ENCODE assay signal across 23 cellular contexts in the genomic region with DNA sequence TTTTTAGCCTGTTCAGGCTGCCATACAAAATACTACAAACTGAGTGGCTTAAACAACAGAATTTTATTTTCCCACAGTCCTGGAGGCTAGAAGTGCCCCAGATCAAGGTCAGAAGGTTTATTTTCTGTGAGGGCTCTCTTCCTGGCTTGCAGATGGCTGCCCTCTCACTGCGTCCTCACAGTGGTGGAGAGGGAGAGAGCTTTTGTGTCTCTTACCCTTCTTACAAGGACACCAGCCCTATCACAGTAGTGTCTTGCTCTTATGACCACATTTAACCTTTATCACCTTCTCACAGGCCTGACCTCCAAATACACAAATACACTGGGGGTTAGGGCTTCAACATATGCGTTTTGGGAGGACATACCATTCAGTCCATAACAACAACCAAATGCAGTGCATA. TPM values are rescaled to one million over a fixed set of nuclear protein-coding genes. Genes with fewer than 3 reads are reported as not detected.
A peak's percentile ranks its signal among the peaks of the same experiment; 100 is the strongest.
DNase-seq lines count a peak whose midpoint lies in the region; ATAC-seq and TF ChIP-seq lines count a peak whose summit lies in the region.
"Had no signal": no experiment of that assay in that cellular context is flagged by ENCODE, and none has a peak within 500 bp of the region (broad histone marks: within the 10 kb centered on the region; RNA-seq: fewer than 3 reads in every experiment).

No MANE protein-coding gene starts in this region.

- H3K27me3 ChIP-seq in colonic mucosa = no peaks in the 10 kb centered on the region

- ATAC-seq in mucosa of descending colon (peak; percentile 32), HG02973 (IDR thresholded peaks at IDR 0.05; ENCODE audit: unreplicated experiment) (no peak)

- no peak overlapping the region for H3K4me3 Mint-ChIP-seq in activated naive CD4-positive, alpha-beta T cell treated with anti-CD3 and anti-CD28 coated beads for 36 hours
- H3K4me3 Mint-ChIP-seq: CD8-positive, alpha-beta memory T cell; HFFc6 had no signal

- H3K4me1 Mint-ChIP-seq in activated naive CD4-positive, alpha-beta T cell treated with anti-CD3 and anti-CD28 coated beads for 36 hours (ENCODE audit: low read depth) = peaks cover 37% of the 10 kb centered on the region

- CTCF ChIA-PET in activated naive CD4-positive, alpha-beta T cell treated with anti-CD3 and anti-CD28 coated beads for 36 hours (lab: Charles Lee) = no interaction called here

- intact Hi-C loops in colonic mucosa (cut with DNase I) = no loop called here
- intact Hi-C loops in mucosa of descending colon (cut with DNase I, micrococcal nuclease) = no loop called here
- intact Hi-C loops in activated naive CD4-positive, alpha-beta T cell treated with anti-CD3 and anti-CD28 coated beads for 36 hours (cut with micrococcal nuclease) = no loop called here

- H3K27me3 Mint-ChIP-seq in activated naive CD4-positive, alpha-beta T cell treated with anti-CD3 and anti-CD28 coated beads for 36 hours (ENCODE audit: low read depth) = no peaks in the 10 kb centered on the region
- H3K27me3 Mint-ChIP-seq: CD8-positive, alpha-beta memory T cell had no signal

- H3K4me1 ChIP-seq in colonic mucosa = peaks cover 7% of the 10 kb centered on the region
- H3K4me1 ChIP-seq in mucosa of descending colon (ENCODE audit: low read depth) = peaks cover 12% of the 10 kb centered on the region
- H3K4me1 ChIP-seq: HAP-1 had no signal

- H3K27ac ChIP-seq in C4-2B = peak overlapping the region; percentile 49; the same call in 1 of the 2 replicates
- H3K27ac ChIP-seq in colonic mucosa = peak overlapping the region; percentile 38
- H3K27ac ChIP-seq: KMS-11 had no signal

- H3K9me3 ChIP-seq in colonic mucosa = no peaks in the 10 kb centered on the region
- no peaks in the 10 kb centered on the region for H3K9me3 ChIP-seq in mucosa of descending colon
- H3K9me3 ChIP-seq: HAP-1 had no signal

- peak overlapping the region in 1 of 2 donors; percentile 7 for H3K9ac ChIP-seq in colonic mucosa (ENCODE audit: low read depth in 2 of 2, low read length in 2 of 2)
- H3K9ac ChIP-seq: KMS-11 had no signal

- no peaks in the 10 kb centered on the region for H3K36me3 ChIP-seq in colonic mucosa
- H3K36me3 ChIP-seq in mucosa of descending colon (ENCODE audit: low read depth) = no peaks in the 10 kb centered on the region
- H3K36me3 ChIP-seq: HAP-1 had no signal

- no peaks in the 10 kb centered on the region for H3K9me3 Mint-ChIP-seq in activated naive CD4-positive, alpha-beta T cell treated with anti-CD3 and anti-CD28 coated beads for 36 hours
- H3K9me3 Mint-ChIP-seq: CD8-positive, alpha-beta memory T cell; HFFc6 had no signal

- no peak overlapping the region for H3K4me3 ChIP-seq in colonic mucosa
- H3K4me3 ChIP-seq in mucosa of descending colon = no peak overlapping the region
- H3K4me3 ChIP-seq: HAP-1 had no signal

- TF ChIP-seq CTCF in C4-2B (conservative IDR thresholded peaks at IDR 0.05) = no peak
- TF ChIP-seq CTCF in colonic mucosa (IDR thresholded peaks at IDR 0.05) = no peak
- TF ChIP-seq CTCF in mucosa of descending colon (IDR thresholded peaks at IDR 0.05) = no peak

- DNase-seq in CMK (ENCODE audit: low read depth) = peak; percentile 43
- no peak for DNase-seq in colonic mucosa
- DNase-seq in mucosa of descending colon = no peak
- no peak for DNase-seq in kidney glomerular epithelial cell (lab: John Stamatoyannopoulos, UW)
- DNase-seq in activated naive CD4-positive, alpha-beta T cell treated with anti-CD3 and anti-CD28 coated beads for 36 hours = no peak
- DNase-seq: C1 segment of cervical spinal cord; CD8-positive, alpha-beta memory T cell; GOT3; HFFc6; IMR-90; MM.1S; NCI-H1048; NCI-H1417; NCI-H1694; NCI-H2029 treated with DMSO at 0.1 percent for 48 hours; NCI-H446 treated with DMSO at 0.1 percent for 48 hours; NCI-H82; RPMI8226; SHP77 treated with DMSO at 0.1 percent for 48 hours had no signal

- no peaks in the 10 kb centered on the region for H3K36me3 Mint-ChIP-seq in activated naive CD4-positive, alpha-beta T cell treated with anti-CD3 and anti-CD28 coated beads for 36 hours (ENCODE audit: low read depth)

- no peak overlapping the region for H3K27ac Mint-ChIP-seq in activated naive CD4-positive, alpha-beta T cell treated with anti-CD3 and anti-CD28 coated beads for 36 hours
- H3K27ac Mint-ChIP-seq: HFFc6 had no signal

RNA-seq across cellular contexts. Expression of a gene that starts 11.7 kb away (rescaled TPM):
- 10 to 100 TPM; 16.8 to 21.2 TPM for total RNA-seq in colonic mucosa
- total RNA-seq in mucosa of descending colon = 10 to 100 TPM; 28.4 to 38.8 (median 29.3) TPM
- total RNA-seq in activated naive CD4-positive, alpha-beta T cell treated with anti-CD3 and anti-CD28 coated beads for 36 hours = 10 to 100 TPM; 17.3 to 19.5 TPM

RNA-seq across cellular contexts. Expression of a gene that starts 24.5 kb away (rescaled TPM):
- total RNA-seq in colonic mucosa (10 to 100 TPM; 67.7 to 69.4 TPM), mucosa of descending colon (10 to 100 TPM; 51.0 to 62.0 (median 55.5) TPM)
- 10 to 100 TPM; 64.1 to 68.6 TPM for total RNA-seq in activated naive CD4-positive, alpha-beta T cell treated with anti-CD3 and anti-CD28 coated beads for 36 hours
